ENCODE assay signal across 24 cellular contexts in genomic region chr3:100537646-100538338, GRCh38. TPM values are rescaled to one million over a fixed set of nuclear protein-coding genes. Genes with fewer than 3 reads are reported as not detected.
DNase-seq lines count a peak whose midpoint lies in the region; ATAC-seq, FAIRE-seq and TF ChIP-seq lines count a peak whose summit lies in the region.
"Had no signal": no experiment of that assay in that cellular context is flagged by ENCODE, and none has a peak within 500 bp of the region (broad histone marks: within the 10 kb centered on the region; RNA-seq: fewer than 3 reads in every experiment).

No MANE protein-coding gene starts in this region.

- H3K36me3 ChIP-seq in liver (ENCODE audit: control insufficient read depth in 4 of 4, insufficient read depth in 3 of 4, low read depth in 1 of 4, low read length in 3 of 4) (no peaks in the 10 kb centered on the region), HepG2 (replicated peaks in 1 of 2; ENCODE audit: control insufficient read depth in 1 of 2, insufficient read depth in 2 of 2, low read length in 2 of 2) (peaks cover 0 to 5% of the 10 kb centered on the region in 2 experiments; a peak in 1 of 5 replicates), breast epithelium (no peaks in the 10 kb centered on the region), testis (ENCODE audit: low read depth, missing control alignments) (no peaks in the 10 kb centered on the region), endodermal cell (ENCODE audit: control insufficient read depth, insufficient read depth, low read length) (no peaks in the 10 kb centered on the region)
- no peaks in the 10 kb centered on the region for H3K36me3 ChIP-seq in naive thymus-derived CD4-positive, alpha-beta T cell (ENCODE audit: control insufficient read depth in 2 of 3, insufficient read depth in 3 of 3, low read length in 3 of 3)
- H3K36me3 ChIP-seq: MG63, upper lobe of right lung had no signal

- TF ChIP-seq CTCF in liver (IDR thresholded peaks at IDR 0.05; ENCODE audit: low read depth, low read length, missing input control) (no peak), HepG2 (CRISPR knock-in tag; IDR thresholded peaks at IDR 0.05) (no peak), breast epithelium (IDR thresholded peaks at IDR 0.05) (no peak), testis (IDR thresholded peaks at IDR 0.05) (no peak), natural killer cell (IDR thresholded peaks at IDR 0.05) (no peak), endodermal cell (conservative IDR thresholded peaks at IDR 0.05) (no peak)

- in situ Hi-C loops in HepG2 (cut with HindIII; ENCODE audit: extremely low pct_ligation_motif_present, low pct_unique_long_range_greater_than_20kb), result no loop called here

- no peak for FAIRE-seq in HepG2 (lab: Jason Lieb, UNC)
- FAIRE-seq: astrocyte, GM12891, islet of Langerhans had no signal

- H3K4me1 ChIP-seq in liver (ENCODE audit: control insufficient read depth in 4 of 4, insufficient read depth in 4 of 4, low read length in 3 of 4) (peaks cover 7 to 28% (median 9%) of the 10 kb centered on the region in 4 donors), HepG2 (ENCODE audit: insufficient read depth, low read length) (peaks cover 14% of the 10 kb centered on the region), breast epithelium (no peaks in the 10 kb centered on the region), testis (peaks cover 17% of the 10 kb centered on the region), endodermal cell (ENCODE audit: control insufficient read depth, insufficient read depth, low read length) (peaks cover 5% of the 10 kb centered on the region)
- no peaks in the 10 kb centered on the region for H3K4me1 ChIP-seq in naive thymus-derived CD4-positive, alpha-beta T cell (ENCODE audit: control insufficient read depth in 2 of 2, insufficient read depth in 2 of 2, low read length in 2 of 2)
- H3K4me1 ChIP-seq: upper lobe of right lung had no signal

- H3K4me3 ChIP-seq in liver (ENCODE audit: low read depth in 1 of 3, low read length in 3 of 3) (no peak overlapping the region), HepG2 (replicated peaks in 1 of 3; ENCODE audit: insufficient read depth in 1 of 3, low read depth in 2 of 3, low read length in 3 of 3) (no peak overlapping the region), breast epithelium (no peak overlapping the region), testis (no peak overlapping the region), endodermal cell (ENCODE audit: low read length) (no peak overlapping the region)
- no peak overlapping the region for H3K4me3 ChIP-seq in naive thymus-derived CD4-positive, alpha-beta T cell (ENCODE audit: low read length)
- H3K4me3 ChIP-seq: MG63, upper lobe of right lung had no signal

- no peak overlapping the region for H2AFZ ChIP-seq in HepG2 (ENCODE audit: low read length)

- H3K27ac ChIP-seq in liver (ENCODE audit: low read depth in 1 of 2, low read length in 2 of 2), result peak overlapping the region; percentile 31 to 97
- H3K27ac ChIP-seq in HepG2 (ENCODE audit: extremely low read length, insufficient read depth, low read length), result no peak overlapping the region
- peak overlapping the region; percentile 52 to 69 for H3K27ac ChIP-seq in breast epithelium
- H3K27ac ChIP-seq in testis, result peak overlapping the region; percentile 35 to 64
- H3K27ac ChIP-seq in endodermal cell (ENCODE audit: low read depth, low read length), result no peak overlapping the region
- H3K27ac ChIP-seq in naive thymus-derived CD4-positive, alpha-beta T cell (ENCODE audit: low read depth, low read length), result no peak overlapping the region
- H3K27ac ChIP-seq: upper lobe of right lung had no signal

- intact Hi-C loops in HepG2 (cut with micrococcal nuclease; ENCODE audit: unreplicated experiment) (no loop called here), breast epithelium (cut with DNase I; ENCODE audit: low total_unique reads) (no loop called here), testis (cut with DNase I; ENCODE audit: low total_unique reads) (no loop called here), natural killer cell (cut with micrococcal nuclease) (no loop called here)
- intact Hi-C loops in naive thymus-derived CD4-positive, alpha-beta T cell (cut with micrococcal nuclease), result no loop called here

- no peaks in the 10 kb centered on the region for H3K79me2 ChIP-seq in HepG2 (ENCODE audit: insufficient read depth, low read length)

- no peak for TF ChIP-seq RAD21 in liver (IDR thresholded peaks at IDR 0.05)
- TF ChIP-seq RAD21 in HepG2 (CRISPR knock-in tag; IDR thresholded peaks at IDR 0.05), result no peak

- no TSS peak for BruUV-seq in HepG2 (replicated peaks; lab: Mats Ljungman, UMichigan)

- no peak for TF ChIP-seq POLR2A in HepG2 (IDR thresholded peaks at IDR 0.05; ENCODE audit: insufficient read depth in 1 of 2, low read depth in 2 of 2, low read length in 2 of 2)
- TF ChIP-seq POLR2A in breast epithelium (IDR thresholded peaks at IDR 0.05), result no peak
- no peak for TF ChIP-seq POLR2A in testis (IDR thresholded peaks at IDR 0.05)

- 92% methylated on average over 5 of the region's 5 CpGs for WGBS in liver
- WGBS in HepG2 (ENCODE audit: low lambda C conversion rate), result 62% methylated on average over 5 of the region's 5 CpGs
- WGBS in testis, 2 donors, result 83 to 92% methylated on average over 5 of the region's 5 CpGs
- 89 to 93% methylated on average over 5 of the region's 5 CpGs for WGBS in endodermal cell (ENCODE audit: insufficient coverage in 1 of 2, insufficient read length in 1 of 2), 2 experiments

- no peaks in the 10 kb centered on the region for H3K9me3 ChIP-seq in liver (ENCODE audit: control insufficient read depth in 4 of 4, low read length in 3 of 4)
- H3K9me3 ChIP-seq in HepG2 (ENCODE audit: low read length), result no peaks in the 10 kb centered on the region
- no peaks in the 10 kb centered on the region for H3K9me3 ChIP-seq in breast epithelium
- H3K9me3 ChIP-seq in testis, result no peaks in the 10 kb centered on the region
- no peaks in the 10 kb centered on the region for H3K9me3 ChIP-seq in endodermal cell (ENCODE audit: control insufficient read depth, low read length)
- no peaks in the 10 kb centered on the region for H3K9me3 ChIP-seq in naive thymus-derived CD4-positive, alpha-beta T cell (ENCODE audit: control insufficient read depth in 2 of 3, low read length in 3 of 3)
- H3K9me3 ChIP-seq: MG63, upper lobe of right lung had no signal

- no peak overlapping the region for H3K4me3 Mint-ChIP-seq in natural killer cell
- H3K4me3 Mint-ChIP-seq in endodermal cell, result no peak overlapping the region
- H3K4me3 Mint-ChIP-seq in naive thymus-derived CD4-positive, alpha-beta T cell, result no peak overlapping the region
- H3K4me3 Mint-ChIP-seq: activated naive CD4-positive, alpha-beta T cell treated with anti-CD3 and anti-CD28 coated beads, Interleukin-2, amount 50 U/mL, for 24 hours; CD14-positive monocyte; H9; memory B cell; nephron had no signal

- H3K27me3 ChIP-seq in liver (ENCODE audit: control insufficient read depth in 4 of 4, insufficient read depth in 4 of 4, low read length in 3 of 4) (no peaks in the 10 kb centered on the region), HepG2 (ENCODE audit: control insufficient read depth in 1 of 2, insufficient read depth in 2 of 2, low read length in 2 of 2) (no peaks in the 10 kb centered on the region), breast epithelium (no peaks in the 10 kb centered on the region), testis (no peaks in the 10 kb centered on the region), endodermal cell (ENCODE audit: control insufficient read depth, insufficient read depth, low read length, poor library complexity, severe bottlenecking) (no peaks in the 10 kb centered on the region)
- H3K27me3 ChIP-seq in naive thymus-derived CD4-positive, alpha-beta T cell (ENCODE audit: control insufficient read depth in 2 of 2, insufficient read depth in 2 of 2, low read length in 2 of 2), result no peaks in the 10 kb centered on the region
- H3K27me3 ChIP-seq: MG63, upper lobe of right lung had no signal

- no peaks in the 10 kb centered on the region for H3K9me3 Mint-ChIP-seq in natural killer cell
- H3K9me3 Mint-ChIP-seq in endodermal cell, result peaks cover 8% of the 10 kb centered on the region
- H3K9me3 Mint-ChIP-seq in naive thymus-derived CD4-positive, alpha-beta T cell, result peaks cover 0 to 6% (median 0%) of the 10 kb centered on the region in 11 donors
- H3K9me3 Mint-ChIP-seq: H9 had no signal

- CTCF ChIA-PET in HepG2 (lab: Yijun Ruan, JAX; ENCODE audit: low intra/inter-chr PET ratio, low total read pairs), result no interaction called here
- CTCF ChIA-PET in naive thymus-derived CD4-positive, alpha-beta T cell (lab: Charles Lee), result no interaction called here

- H3K27me3 Mint-ChIP-seq in natural killer cell (ENCODE audit: low read depth in 2 of 2) (peaks cover 9 to 10% of the 10 kb centered on the region in 2 donors), endodermal cell (ENCODE audit: insufficient read depth) (no peaks in the 10 kb centered on the region)
- peaks cover 0 to 12% (median 6%) of the 10 kb centered on the region in 5 donors for H3K27me3 Mint-ChIP-seq in naive thymus-derived CD4-positive, alpha-beta T cell

- H4K20me1 ChIP-seq in HepG2 (ENCODE audit: insufficient read depth, low read length), result no peaks in the 10 kb centered on the region

- POLR2A ChIA-PET in HepG2 (lab: Yijun Ruan, JAX), result no interaction called here
- POLR2A ChIA-PET in naive thymus-derived CD4-positive, alpha-beta T cell (lab: Charles Lee), result no interaction called here

- ATAC-seq in HepG2 (no peak), HG03025 (IDR thresholded peaks at IDR 0.05; ENCODE audit: low FRiP score, unreplicated experiment) (peak; percentile 82), natural killer cell (no peak)
- ATAC-seq in naive thymus-derived CD4-positive, alpha-beta T cell, result no peak
- ATAC-seq: upper lobe of right lung had no signal

- H3K36me3 Mint-ChIP-seq in natural killer cell (no peaks in the 10 kb centered on the region), endodermal cell (ENCODE audit: low read depth) (no peaks in the 10 kb centered on the region)
- H3K36me3 Mint-ChIP-seq in naive thymus-derived CD4-positive, alpha-beta T cell, result no peaks in the 10 kb centered on the region
- H3K36me3 Mint-ChIP-seq: activated naive CD4-positive, alpha-beta T cell treated with anti-CD3 and anti-CD28 coated beads, Interleukin-2, amount 50 U/mL, for 24 hours; memory B cell had no signal

- H3K4me1 Mint-ChIP-seq in natural killer cell, result no peaks in the 10 kb centered on the region
- peaks cover 6% of the 10 kb centered on the region for H3K4me1 Mint-ChIP-seq in endodermal cell
- no peaks in the 10 kb centered on the region for H3K4me1 Mint-ChIP-seq in naive thymus-derived CD4-positive, alpha-beta T cell
- H3K4me1 Mint-ChIP-seq: activated naive CD4-positive, alpha-beta T cell treated with anti-CD3 and anti-CD28 coated beads, Interleukin-2, amount 50 U/mL, for 24 hours; CD14-positive monocyte; H9; memory B cell; nephron had no signal

- H3K4me2 ChIP-seq in HepG2 (ENCODE audit: low read depth, low read length), result no peak overlapping the region

- H3K9ac ChIP-seq in liver (ENCODE audit: low read depth in 1 of 2, low read length in 2 of 2), result no peak overlapping the region
- no peak overlapping the region for H3K9ac ChIP-seq in HepG2 (ENCODE audit: insufficient read depth, low read depth, low read length)
- H3K9ac ChIP-seq in endodermal cell (ENCODE audit: extremely low read depth, low read length, poor library complexity, severe bottlenecking), result no peak overlapping the region

- H3K27ac Mint-ChIP-seq in natural killer cell, result no peak overlapping the region
- no peak overlapping the region for H3K27ac Mint-ChIP-seq in endodermal cell
- no peak overlapping the region for H3K27ac Mint-ChIP-seq in naive thymus-derived CD4-positive, alpha-beta T cell
- H3K27ac Mint-ChIP-seq: activated naive CD4-positive, alpha-beta T cell treated with anti-CD3 and anti-CD28 coated beads, Interleukin-2, amount 50 U/mL, for 24 hours; H9; memory B cell; nephron had no signal

- DNase-seq in HepG2 (ENCODE audit: low spot score) (no peak), breast epithelium (ENCODE audit: low spot score in 2 of 2) (peak in 1 of 2 donors; percentile 48), testis (no peak), natural killer cell (no peak), endodermal cell (no peak)
- no peak for DNase-seq in naive thymus-derived CD4-positive, alpha-beta T cell
- DNase-seq: activated T-cell treated with anti-CD3 and anti-CD28 coated beads, Interleukin-2, amount 50 U/mL, for 1 hour; H9; MG63; NCI-H187; NCI-H345; NK-92 treated with Interleukin-12 subunit alpha and Interleukin-12 subunit beta, amount 100 ng/mL, for 24 hours; RPMI8226; stimulated activated naive CD4-positive, alpha-beta T cell treated with Interleukin-2 at 50 U/mL for 16 hours; upper lobe of right lung had no signal

- no peak for TF ChIP-seq EP300 in HepG2 (IDR thresholded peaks at IDR 0.05; ENCODE audit: low read depth in 2 of 2, low read length in 2 of 2)
- TF ChIP-seq EP300 in HepG2 (CRISPR knock-in tag; IDR thresholded peaks at IDR 0.05; ENCODE audit: borderline replicate concordance), result no peak

RNA-seq across cellular contexts. Expression of gene TMEM45A, which starts 45.4 kb away (rescaled TPM):
- 10 to 100 TPM in 1 of 2 donors, 1 to 10 TPM in 1; 7.1 to 36.0 TPM for total RNA-seq in liver
- 10 to 100 TPM; 54.3 to 65.8 TPM for polyA plus RNA-seq in liver
- total RNA-seq in HepG2 (2016; rRNA removed; fragmentation: Illumina TruSeq; extraction: Trizol), result 11.7 and 14.8 TPM in 2 replicates
- 12.3 and 13.1 TPM in 2 replicates for total RNA-seq in HepG2 (2016; cell fraction: cytosol; rRNA removed; fragmentation: Illumina TruSeq; extraction: Trizol; ENCODE audit: low read depth)
- total RNA-seq in HepG2 (2016; cell fraction: insoluble cytoplasmic fraction; rRNA removed; fragmentation: Illumina TruSeq; extraction: Trizol), result 14.9 and 15.7 TPM in 2 replicates
- 15.8 and 19.0 TPM in 2 replicates for total RNA-seq in HepG2 (2016; cell fraction: membrane; rRNA removed; fragmentation: Illumina TruSeq; extraction: Trizol)
- total RNA-seq in HepG2 (2016; cell fraction: nucleus; rRNA removed; fragmentation: Illumina TruSeq; extraction: Trizol), result 10.6 and 12.1 TPM in 2 replicates
- polyA plus RNA-seq in HepG2 (2011; rRNA removed), result 22.7 and 38.5 TPM in 2 replicates
- 20.6 and 27.2 TPM in 2 replicates for polyA plus RNA-seq in HepG2 (2011; cell fraction: cytosol; rRNA removed)
- polyA plus RNA-seq in HepG2 (2011; cell fraction: nucleus; rRNA removed), result 5.3 and 7.0 TPM in 2 replicates
- 18.8 and 51.5 TPM in 2 replicates for polyA plus RNA-seq in HepG2 (2012)
- polyA plus RNA-seq in HepG2 (2016; cell fraction: cytosol; fragmentation: Illumina TruSeq; extraction: Trizol; ENCODE audit: low read depth), result 12.8 and 17.6 TPM in 2 replicates
- polyA plus RNA-seq in HepG2 (2016; cell fraction: insoluble cytoplasmic fraction; fragmentation: Illumina TruSeq; extraction: Trizol; ENCODE audit: low read depth), result 11.9 and 14.7 TPM in 2 replicates
- 13.4 and 20.3 TPM in 2 replicates for polyA plus RNA-seq in HepG2 (2016; cell fraction: membrane; fragmentation: Illumina TruSeq; extraction: Trizol; ENCODE audit: low read depth)
- polyA plus RNA-seq in HepG2 (2016; cell fraction: nucleus; fragmentation: Illumina TruSeq; extraction: Trizol; ENCODE audit: insufficient read depth, low read depth), result 11.9 and 14.7 TPM in 2 replicates
- 10.5 and 24.5 TPM in 2 replicates for polyA minus RNA-seq in HepG2 (2011; rRNA and poly(A)+ RNA removed; ENCODE audit: low replicate concordance)
- polyA minus RNA-seq in HepG2 (2011; cell fraction: cytosol; rRNA and poly(A)+ RNA removed), result 9.0 and 12.6 TPM in 2 replicates
- 9.8 and 13.3 TPM in 2 replicates for polyA minus RNA-seq in HepG2 (2011; cell fraction: nucleus; rRNA and poly(A)+ RNA removed)
- 10 to 100 TPM; 19.7 to 24.5 (median 20.9) TPM for total RNA-seq in breast epithelium
- 10 to 100 TPM; 12.2 to 18.3 TPM for total RNA-seq in testis
- 56.0 TPM for polyA plus RNA-seq in testis (ENCODE audit: insufficient read depth, low read depth, low replicate concordance)
- total RNA-seq in natural killer cell, result under 1 TPM; 0.23 to 0.49 (median 0.25) TPM
- total RNA-seq in endodermal cell, result 1 to 10 TPM; 5.8 to 7.8 TPM
- polyA plus RNA-seq in endodermal cell (2013, experiment 1 of 2), result 17.6 TPM
- polyA plus RNA-seq in endodermal cell (2013, experiment 2 of 2), result 15.0 TPM
- total RNA-seq in naive thymus-derived CD4-positive, alpha-beta T cell, result under 1 TPM; 0.11 to 0.44 (median 0.21) TPM
- polyA plus RNA-seq in naive thymus-derived CD4-positive, alpha-beta T cell, result not detected

Comparison
In these comparisons a context has a peak if more than half of its experiments do, and no peak if none do; other contexts are left out.
1. H3K27ac ChIP-seq: peak in liver (2 of 2), breast epithelium (2 of 2) and testis (2 of 2); none in HepG2 (single experiment), endodermal cell (single experiment) and naive thymus-derived CD4-positive, alpha-beta T cell (single experiment).
2. RNA of gene TMEM45A, which starts 45.4 kb away (total RNA-seq): 7.1 to 36.0 TPM in liver, 19.7 to 24.5 TPM in breast epithelium, 12.2 to 18.3 TPM in testis, 10.6 to 19.0 TPM in HepG2 and 5.8 to 7.8 TPM in endodermal cell; 0.23 to 0.49 TPM in natural killer cell and 0.11 to 0.44 TPM in naive thymus-derived CD4-positive, alpha-beta T cell; every median in the first group is over 4 times any median in the second.